8 cellular contexts compared by ENCODE assay signal in the genomic region with DNA sequence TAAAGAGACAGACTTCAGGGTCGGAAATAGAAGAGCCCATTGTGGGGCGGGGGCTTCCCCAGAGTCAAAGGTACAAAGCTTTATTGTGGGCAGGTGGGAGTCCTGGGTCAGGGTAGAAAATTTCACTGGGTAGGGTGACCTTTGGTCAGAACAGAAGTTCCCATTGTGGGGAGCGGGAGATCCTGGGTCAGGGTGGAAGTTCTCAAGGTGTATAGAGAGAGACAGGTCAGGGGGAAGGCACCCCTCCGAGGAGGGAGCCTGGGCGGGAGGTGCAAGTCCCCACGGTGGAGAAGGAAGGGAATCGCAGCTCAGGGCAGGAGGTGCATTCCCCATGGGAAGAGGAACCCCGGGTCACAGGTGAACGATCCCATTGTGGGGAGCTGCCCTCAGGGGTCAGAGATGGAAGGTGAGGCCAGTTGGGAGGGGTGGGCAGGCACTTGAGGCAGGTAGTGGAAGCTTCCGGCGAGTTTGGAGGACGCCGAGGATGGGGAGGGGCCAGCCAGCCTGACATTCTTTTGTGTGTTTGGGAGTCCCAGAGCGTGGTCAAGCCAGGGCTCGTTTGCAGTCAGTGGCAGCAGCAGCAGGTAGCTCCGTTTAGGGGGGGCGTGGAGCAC. TPM values are rescaled to one million over a fixed set of nuclear protein-coding genes. Genes with fewer than 3 reads are reported as not detected.
DNase-seq lines count a peak whose midpoint lies in the region; ATAC-seq, FAIRE-seq and TF ChIP-seq lines count a peak whose summit lies in the region.

No MANE protein-coding gene starts in this region.

- BruUV-seq in HepG2 (replicated peaks; lab: Mats Ljungman, UMichigan) = no TSS peak

- H3K9me3 ChIP-seq in HepG2 (ENCODE audit: low read length) (no peaks in the 10 kb centered on the region), testis (no peaks in the 10 kb centered on the region)

- H3K27me3 ChIP-seq in HepG2 (ENCODE audit: control insufficient read depth in 1 of 2, insufficient read depth in 2 of 2, low read length in 2 of 2) = no peaks in the 10 kb centered on the region; a peak in 1 of 5 replicates
- no peaks in the 10 kb centered on the region for H3K27me3 ChIP-seq in testis

- CTCF ChIA-PET in HepG2 (lab: Yijun Ruan, JAX; ENCODE audit: low intra/inter-chr PET ratio, low total read pairs) = no interaction called here

- FAIRE-seq in HepG2 (lab: Jason Lieb, UNC) = peak; percentile 59

- peak overlapping the region; percentile 37 for H3K27ac ChIP-seq in caudate nucleus (ENCODE audit: low read depth, low read length)
- H3K27ac ChIP-seq in HepG2 (ENCODE audit: extremely low read length, insufficient read depth, low read length) = peak overlapping the region; percentile 64
- peak overlapping the region in 1 of 2 donors; percentile 51 for H3K27ac ChIP-seq in testis

- TF ChIP-seq POLR2A in HepG2 (IDR thresholded peaks at IDR 0.05; ENCODE audit: insufficient read depth in 1 of 2, low read depth in 2 of 2, low read length in 2 of 2) (no peak), testis (IDR thresholded peaks at IDR 0.05) (no peak)

- H3K79me2 ChIP-seq in HepG2 (ENCODE audit: insufficient read depth, low read length) = peaks cover 22% of the 10 kb centered on the region

- ATAC-seq in HepG2 = peak; percentile 25

- peak overlapping the region; percentile 99 for H3K4me2 ChIP-seq in HepG2 (ENCODE audit: low read depth, low read length)

- WGBS in HepG2 (ENCODE audit: low lambda C conversion rate) = 0% methylated on average over 12 of the region's 17 CpGs
- WGBS in testis, 2 donors = 0 to 1% methylated on average over 16 to 17 of the region's 17 CpGs

- TF ChIP-seq CTCF in HepG2 (CRISPR knock-in tag; IDR thresholded peaks at IDR 0.05) (no peak), testis (IDR thresholded peaks at IDR 0.05) (no peak)

- in situ Hi-C loops in HepG2 (cut with HindIII; ENCODE audit: extremely low pct_ligation_motif_present, low pct_unique_long_range_greater_than_20kb) = no loop called here

- H3K36me3 ChIP-seq in HepG2 (replicated peaks in 1 of 2; ENCODE audit: control insufficient read depth in 1 of 2, insufficient read depth in 2 of 2, low read length in 2 of 2) = peaks cover 16 to 42% of the 10 kb centered on the region in 2 experiments; a peak in 4 of 5 replicates
- H3K36me3 ChIP-seq in testis (ENCODE audit: low read depth, missing control alignments) = no peaks in the 10 kb centered on the region

- intact Hi-C loops in HepG2 (cut with micrococcal nuclease; ENCODE audit: unreplicated experiment) = loop anchor here (1.0 kb wide), 1 partner anchor 9 kb away; a partner anchor contains a TSS
- intact Hi-C loops in testis (cut with DNase I; ENCODE audit: low total_unique reads) = no loop called here

- POLR2A ChIA-PET in HepG2 (lab: Yijun Ruan, JAX) = interaction anchor here (0.9 to 4.5 kb wide), 8 partner anchors 9 to 160 kb away, joined by 3 to 101 read pairs (median 7); a partner anchor contains a TSS

- peak overlapping the region; percentile 88 for H3K9ac ChIP-seq in HepG2 (ENCODE audit: insufficient read depth, low read depth, low read length)

- peaks cover 4% of the 10 kb centered on the region; the same call in 1 of the 2 replicates for H4K20me1 ChIP-seq in HepG2 (ENCODE audit: insufficient read depth, low read length)

- H2AFZ ChIP-seq in HepG2 (ENCODE audit: low read length) = no peak overlapping the region

- TF ChIP-seq EP300 in HepG2 (IDR thresholded peaks at IDR 0.05; ENCODE audit: low read depth in 2 of 2, low read length in 2 of 2) (no peak), HepG2 (CRISPR knock-in tag; IDR thresholded peaks at IDR 0.05; ENCODE audit: borderline replicate concordance) (no peak)

- no peak for TF ChIP-seq RAD21 in HepG2 (CRISPR knock-in tag; IDR thresholded peaks at IDR 0.05)

- DNase-seq in stimulated activated naive CD4-positive, alpha-beta T cell (lab: John Stamatoyannopoulos, UW) = peak in 4 of 6 experiments; percentile 10 to 53 (median 33)
- DNase-seq in stimulated activated naive CD4-positive, alpha-beta T cell treated with Interleukin-2 at 50 U/mL for 16 hours (lab: John Stamatoyannopoulos, UW) = no peak
- peak; percentile 45 for DNase-seq in RKO (ENCODE audit: low spot score)
- peak in 1 of 61 donors; percentile 9 for DNase-seq in caudate nucleus (lab: John Stamatoyannopoulos, UW)
- no peak for DNase-seq in HepG2 (ENCODE audit: low spot score)
- no peak for DNase-seq in testis
- DNase-seq in NCI-H1694 treated with DMSO at 0.1 percent for 48 hours (lab: John Stamatoyannopoulos, UW) = no peak
- DNase-seq in amniotic stem cell (lab: John Stamatoyannopoulos, UW) = no peak

- H3K4me3 ChIP-seq in HepG2 (replicated peaks in 1 of 3; ENCODE audit: insufficient read depth in 1 of 3, low read depth in 2 of 3, low read length in 3 of 3) (peak overlapping the region; percentile 88 to 98 (median 97)), testis (peak overlapping the region; percentile 66 to 80)

- H3K4me1 ChIP-seq in HepG2 (ENCODE audit: insufficient read depth, low read length) = peaks cover 34% of the 10 kb centered on the region
- peaks cover 12% of the 10 kb centered on the region for H3K4me1 ChIP-seq in testis

RNA-seq across cellular contexts. Expression of a gene that starts 0.6 kb away (rescaled TPM):
- total RNA-seq in HepG2 (2016; rRNA removed; fragmentation: Illumina TruSeq; extraction: Trizol) (73.2 and 90.3 TPM in 2 replicates), testis (10 to 100 TPM; 46.5 to 47.8 TPM)
- total RNA-seq in HepG2 (2016; cell fraction: cytosol; rRNA removed; fragmentation: Illumina TruSeq; extraction: Trizol; ENCODE audit: low read depth) = 20.4 and 23.5 TPM in 2 replicates
- total RNA-seq in HepG2 (2016; cell fraction: insoluble cytoplasmic fraction; rRNA removed; fragmentation: Illumina TruSeq; extraction: Trizol) = 74.2 and 88.0 TPM in 2 replicates
- 42.0 and 50.1 TPM in 2 replicates for total RNA-seq in HepG2 (2016; cell fraction: membrane; rRNA removed; fragmentation: Illumina TruSeq; extraction: Trizol)
- 32.9 and 38.9 TPM in 2 replicates for total RNA-seq in HepG2 (2016; cell fraction: nucleus; rRNA removed; fragmentation: Illumina TruSeq; extraction: Trizol)
- polyA plus RNA-seq in HepG2 (2011; rRNA removed) (72.1 and 96.1 TPM in 2 replicates), testis (ENCODE audit: insufficient read depth, low read depth, low replicate concordance) (36.1 TPM)
- 70.6 and 104 TPM in 2 replicates for polyA plus RNA-seq in HepG2 (2011; cell fraction: cytosol; rRNA removed)
- 134 and 140 TPM in 2 replicates for polyA plus RNA-seq in HepG2 (2011; cell fraction: nucleus; rRNA removed)
- polyA plus RNA-seq in HepG2 (2012) = 47.7 and 58.7 TPM in 2 replicates
- 28.9 and 30.0 TPM in 2 replicates for polyA plus RNA-seq in HepG2 (2016; cell fraction: cytosol; fragmentation: Illumina TruSeq; extraction: Trizol; ENCODE audit: low read depth)
- polyA plus RNA-seq in HepG2 (2016; cell fraction: insoluble cytoplasmic fraction; fragmentation: Illumina TruSeq; extraction: Trizol; ENCODE audit: low read depth) = 113 and 115 TPM in 2 replicates
- polyA plus RNA-seq in HepG2 (2016; cell fraction: membrane; fragmentation: Illumina TruSeq; extraction: Trizol; ENCODE audit: low read depth) = 43.7 and 45.0 TPM in 2 replicates
- polyA plus RNA-seq in HepG2 (2016; cell fraction: nucleus; fragmentation: Illumina TruSeq; extraction: Trizol; ENCODE audit: insufficient read depth, low read depth) = 67.4 and 74.9 TPM in 2 replicates
- polyA minus RNA-seq in HepG2 (2011; rRNA and poly(A)+ RNA removed; ENCODE audit: low replicate concordance) = 58.0 and 75.1 TPM in 2 replicates
- polyA minus RNA-seq in HepG2 (2011; cell fraction: cytosol; rRNA and poly(A)+ RNA removed) = 39.7 and 48.1 TPM in 2 replicates
- 17.4 and 26.0 TPM in 2 replicates for polyA minus RNA-seq in HepG2 (2011; cell fraction: nucleus; rRNA and poly(A)+ RNA removed)

RNA-seq across cellular contexts. Expression of a gene that starts 9.0 kb away (rescaled TPM):
- total RNA-seq in HepG2 (2016; rRNA removed; fragmentation: Illumina TruSeq; extraction: Trizol) (85.2 and 86.6 TPM in 2 replicates), testis (10 to 100 TPM; 23.2 to 26.1 TPM)
- total RNA-seq in HepG2 (2016; cell fraction: cytosol; rRNA removed; fragmentation: Illumina TruSeq; extraction: Trizol; ENCODE audit: low read depth) = 19.0 and 24.8 TPM in 2 replicates
- 88.8 and 91.0 TPM in 2 replicates for total RNA-seq in HepG2 (2016; cell fraction: insoluble cytoplasmic fraction; rRNA removed; fragmentation: Illumina TruSeq; extraction: Trizol)
- 28.1 and 32.1 TPM in 2 replicates for total RNA-seq in HepG2 (2016; cell fraction: membrane; rRNA removed; fragmentation: Illumina TruSeq; extraction: Trizol)
- 43.6 and 54.4 TPM in 2 replicates for total RNA-seq in HepG2 (2016; cell fraction: nucleus; rRNA removed; fragmentation: Illumina TruSeq; extraction: Trizol)
- polyA plus RNA-seq in HepG2 (2011; rRNA removed) (88.4 and 99.0 TPM in 2 replicates), testis (ENCODE audit: insufficient read depth, low read depth, low replicate concordance) (18.7 TPM)
- 95.8 and 105 TPM in 2 replicates for polyA plus RNA-seq in HepG2 (2011; cell fraction: cytosol; rRNA removed)
- polyA plus RNA-seq in HepG2 (2011; cell fraction: nucleus; rRNA removed) = 168 and 180 TPM in 2 replicates
- 46.4 and 46.8 TPM in 2 replicates for polyA plus RNA-seq in HepG2 (2012)
- 12.7 and 14.4 TPM in 2 replicates for polyA plus RNA-seq in HepG2 (2016; cell fraction: cytosol; fragmentation: Illumina TruSeq; extraction: Trizol; ENCODE audit: low read depth)
- 75.6 and 81.5 TPM in 2 replicates for polyA plus RNA-seq in HepG2 (2016; cell fraction: insoluble cytoplasmic fraction; fragmentation: Illumina TruSeq; extraction: Trizol; ENCODE audit: low read depth)
- polyA plus RNA-seq in HepG2 (2016; cell fraction: membrane; fragmentation: Illumina TruSeq; extraction: Trizol; ENCODE audit: low read depth) = 19.5 and 21.9 TPM in 2 replicates
- polyA plus RNA-seq in HepG2 (2016; cell fraction: nucleus; fragmentation: Illumina TruSeq; extraction: Trizol; ENCODE audit: insufficient read depth, low read depth) = 96.1 and 107 TPM in 2 replicates
- polyA minus RNA-seq in HepG2 (2011; rRNA and poly(A)+ RNA removed; ENCODE audit: low replicate concordance) = 60.0 and 64.5 TPM in 2 replicates
- polyA minus RNA-seq in HepG2 (2011; cell fraction: cytosol; rRNA and poly(A)+ RNA removed) = 19.9 and 28.0 TPM in 2 replicates
- polyA minus RNA-seq in HepG2 (2011; cell fraction: nucleus; rRNA and poly(A)+ RNA removed) = 31.8 and 36.4 TPM in 2 replicates

RNA-seq across cellular contexts. Expression of a gene that starts 13.3 kb away (rescaled TPM):
- total RNA-seq in HepG2 (2016; rRNA removed; fragmentation: Illumina TruSeq; extraction: Trizol) = 37.3 and 44.9 TPM in 2 replicates
- 6.6 and 7.1 TPM in 2 replicates for total RNA-seq in HepG2 (2016; cell fraction: cytosol; rRNA removed; fragmentation: Illumina TruSeq; extraction: Trizol; ENCODE audit: low read depth)
- total RNA-seq in HepG2 (2016; cell fraction: insoluble cytoplasmic fraction; rRNA removed; fragmentation: Illumina TruSeq; extraction: Trizol) = 39.7 and 44.6 TPM in 2 replicates
- total RNA-seq in HepG2 (2016; cell fraction: membrane; rRNA removed; fragmentation: Illumina TruSeq; extraction: Trizol) = 24.7 and 27.8 TPM in 2 replicates
- total RNA-seq in HepG2 (2016; cell fraction: nucleus; rRNA removed; fragmentation: Illumina TruSeq; extraction: Trizol) = 21.3 and 22.5 TPM in 2 replicates
- 26.6 and 28.0 TPM in 2 replicates for polyA plus RNA-seq in HepG2 (2011; rRNA removed)
- 17.4 and 25.5 TPM in 2 replicates for polyA plus RNA-seq in HepG2 (2011; cell fraction: cytosol; rRNA removed)
- polyA plus RNA-seq in HepG2 (2011; cell fraction: nucleus; rRNA removed) = 12.1 and 20.0 TPM in 2 replicates
- polyA plus RNA-seq in HepG2 (2012) = 25.1 and 29.3 TPM in 2 replicates
- 6.4 and 7.2 TPM in 2 replicates for polyA plus RNA-seq in HepG2 (2016; cell fraction: cytosol; fragmentation: Illumina TruSeq; extraction: Trizol; ENCODE audit: low read depth)
- polyA plus RNA-seq in HepG2 (2016; cell fraction: insoluble cytoplasmic fraction; fragmentation: Illumina TruSeq; extraction: Trizol; ENCODE audit: low read depth) = 49.7 and 49.8 TPM in 2 replicates
- 20.1 and 20.8 TPM in 2 replicates for polyA plus RNA-seq in HepG2 (2016; cell fraction: membrane; fragmentation: Illumina TruSeq; extraction: Trizol; ENCODE audit: low read depth)
- 41.4 and 42.1 TPM in 2 replicates for polyA plus RNA-seq in HepG2 (2016; cell fraction: nucleus; fragmentation: Illumina TruSeq; extraction: Trizol; ENCODE audit: insufficient read depth, low read depth)
- 5.1 and 25.2 TPM in 2 replicates for polyA minus RNA-seq in HepG2 (2011; rRNA and poly(A)+ RNA removed; ENCODE audit: low replicate concordance)
- polyA minus RNA-seq in HepG2 (2011; cell fraction: cytosol; rRNA and poly(A)+ RNA removed) = 3.8 and 5.5 TPM in 2 replicates
- 12.1 and 14.0 TPM in 2 replicates for polyA minus RNA-seq in HepG2 (2011; cell fraction: nucleus; rRNA and poly(A)+ RNA removed)
- 10 to 100 TPM; 83.7 to 89.9 TPM for total RNA-seq in testis
- 99.3 TPM for polyA plus RNA-seq in testis (ENCODE audit: insufficient read depth, low read depth, low replicate concordance)

RNA-seq across cellular contexts. Expression of a gene that starts 33.7 kb away (rescaled TPM):
- total RNA-seq in HepG2 (2016; rRNA removed; fragmentation: Illumina TruSeq; extraction: Trizol) (21.3 and 30.0 TPM in 2 replicates), testis (10 to 100 TPM; 48.2 to 54.3 TPM)
- total RNA-seq in HepG2 (2016; cell fraction: cytosol; rRNA removed; fragmentation: Illumina TruSeq; extraction: Trizol; ENCODE audit: low read depth) = 6.9 and 9.1 TPM in 2 replicates
- total RNA-seq in HepG2 (2016; cell fraction: insoluble cytoplasmic fraction; rRNA removed; fragmentation: Illumina TruSeq; extraction: Trizol) = 23.5 and 29.4 TPM in 2 replicates
- 8.9 and 9.2 TPM in 2 replicates for total RNA-seq in HepG2 (2016; cell fraction: membrane; rRNA removed; fragmentation: Illumina TruSeq; extraction: Trizol)
- total RNA-seq in HepG2 (2016; cell fraction: nucleus; rRNA removed; fragmentation: Illumina TruSeq; extraction: Trizol) = 10.0 and 12.6 TPM in 2 replicates
- polyA plus RNA-seq in HepG2 (2011; rRNA removed) (41.4 and 48.7 TPM in 2 replicates), testis (ENCODE audit: insufficient read depth, low read depth, low replicate concordance) (38.8 TPM)
- polyA plus RNA-seq in HepG2 (2011; cell fraction: cytosol; rRNA removed) = 48.8 and 53.2 TPM in 2 replicates
- polyA plus RNA-seq in HepG2 (2011; cell fraction: nucleus; rRNA removed) = 21.0 and 23.2 TPM in 2 replicates
- 38.1 and 41.7 TPM in 2 replicates for polyA plus RNA-seq in HepG2 (2012)
- 3.6 and 4.1 TPM in 2 replicates for polyA plus RNA-seq in HepG2 (2016; cell fraction: cytosol; fragmentation: Illumina TruSeq; extraction: Trizol; ENCODE audit: low read depth)
- 24.4 and 26.5 TPM in 2 replicates for polyA plus RNA-seq in HepG2 (2016; cell fraction: insoluble cytoplasmic fraction; fragmentation: Illumina TruSeq; extraction: Trizol; ENCODE audit: low read depth)
- 5.5 and 6.2 TPM in 2 replicates for polyA plus RNA-seq in HepG2 (2016; cell fraction: membrane; fragmentation: Illumina TruSeq; extraction: Trizol; ENCODE audit: low read depth)
- polyA plus RNA-seq in HepG2 (2016; cell fraction: nucleus; fragmentation: Illumina TruSeq; extraction: Trizol; ENCODE audit: insufficient read depth, low read depth) = 15.9 and 18.0 TPM in 2 replicates
- polyA minus RNA-seq in HepG2 (2011; rRNA and poly(A)+ RNA removed; ENCODE audit: low replicate concordance) = 10.6 and 40.6 TPM in 2 replicates
- polyA minus RNA-seq in HepG2 (2011; cell fraction: cytosol; rRNA and poly(A)+ RNA removed) = 14.9 and 18.3 TPM in 2 replicates
- 16.9 and 25.7 TPM in 2 replicates for polyA minus RNA-seq in HepG2 (2011; cell fraction: nucleus; rRNA and poly(A)+ RNA removed)

RNA-seq across cellular contexts. Expression of a gene that starts 48.3 kb away (rescaled TPM):
- total RNA-seq in HepG2 (2016; rRNA removed; fragmentation: Illumina TruSeq; extraction: Trizol) (28.5 and 36.3 TPM in 2 replicates), testis (10 to 100 TPM; 38.7 to 41.9 TPM)
- total RNA-seq in HepG2 (2016; cell fraction: cytosol; rRNA removed; fragmentation: Illumina TruSeq; extraction: Trizol; ENCODE audit: low read depth) = 7.3 and 7.8 TPM in 2 replicates
- total RNA-seq in HepG2 (2016; cell fraction: insoluble cytoplasmic fraction; rRNA removed; fragmentation: Illumina TruSeq; extraction: Trizol) = 27.5 and 30.2 TPM in 2 replicates
- 23.8 and 29.0 TPM in 2 replicates for total RNA-seq in HepG2 (2016; cell fraction: membrane; rRNA removed; fragmentation: Illumina TruSeq; extraction: Trizol)
- 16.4 and 21.2 TPM in 2 replicates for total RNA-seq in HepG2 (2016; cell fraction: nucleus; rRNA removed; fragmentation: Illumina TruSeq; extraction: Trizol)
- polyA plus RNA-seq in HepG2 (2011; rRNA removed) (14.2 and 14.8 TPM in 2 replicates), testis (ENCODE audit: insufficient read depth, low read depth, low replicate concordance) (51.3 TPM)
- polyA plus RNA-seq in HepG2 (2011; cell fraction: cytosol; rRNA removed) = 9.6 and 12.3 TPM in 2 replicates
- polyA plus RNA-seq in HepG2 (2011; cell fraction: nucleus; rRNA removed) = 10.0 and 12.4 TPM in 2 replicates
- polyA plus RNA-seq in HepG2 (2012) = 16.3 and 19.1 TPM in 2 replicates
- polyA plus RNA-seq in HepG2 (2016; cell fraction: cytosol; fragmentation: Illumina TruSeq; extraction: Trizol; ENCODE audit: low read depth) = 11.2 and 13.3 TPM in 2 replicates
- polyA plus RNA-seq in HepG2 (2016; cell fraction: insoluble cytoplasmic fraction; fragmentation: Illumina TruSeq; extraction: Trizol; ENCODE audit: low read depth) = 33.1 and 41.5 TPM in 2 replicates
- 21.3 and 28.9 TPM in 2 replicates for polyA plus RNA-seq in HepG2 (2016; cell fraction: membrane; fragmentation: Illumina TruSeq; extraction: Trizol; ENCODE audit: low read depth)
- 32.1 and 36.1 TPM in 2 replicates for polyA plus RNA-seq in HepG2 (2016; cell fraction: nucleus; fragmentation: Illumina TruSeq; extraction: Trizol; ENCODE audit: insufficient read depth, low read depth)
- polyA minus RNA-seq in HepG2 (2011; rRNA and poly(A)+ RNA removed; ENCODE audit: low replicate concordance) = 9.7 and 21.5 TPM in 2 replicates
- polyA minus RNA-seq in HepG2 (2011; cell fraction: cytosol; rRNA and poly(A)+ RNA removed) = 18.6 and 21.7 TPM in 2 replicates
- 12.0 and 20.3 TPM in 2 replicates for polyA minus RNA-seq in HepG2 (2011; cell fraction: nucleus; rRNA and poly(A)+ RNA removed)

Comparison
In these comparisons a context has a peak if more than half of its experiments do, and no peak if none do; other contexts are left out.
1. DNase-seq: peak in stimulated activated naive CD4-positive, alpha-beta T cell (4 of 6) and RKO (single experiment); none in stimulated activated naive CD4-positive, alpha-beta T cell treated with Interleukin-2 at 50 U/mL for 16 hours (single experiment), HepG2 (single experiment), testis (single experiment), NCI-H1694 treated with DMSO at 0.1 percent for 48 hours (single experiment) and amniotic stem cell (single experiment).